ENCODE assay signal across 25 cellular contexts in genomic region chr17:79591695-79592094, GRCh38. TPM values are rescaled to one million over a fixed set of nuclear protein-coding genes. Genes with fewer than 3 reads are reported as not detected.
A peak's percentile ranks its signal among the peaks of the same experiment; 100 is the strongest.
DNase-seq lines count a peak whose midpoint lies in the region; ATAC-seq and TF ChIP-seq lines count a peak whose summit lies in the region.
"Had no signal": no experiment of that assay in that cellular context is flagged by ENCODE, and none has a peak within 500 bp of the region (broad histone marks: within the 10 kb centered on the region; RNA-seq: fewer than 3 reads in every experiment).

No MANE protein-coding gene starts in this region.

- H3K9me3 Mint-ChIP-seq in glutamatergic neuron (ENCODE audit: unreplicated experiment) = peaks cover 14% of the 10 kb centered on the region
- H3K9me3 Mint-ChIP-seq: CD4-positive, alpha-beta memory T cell had no signal

- H2AFZ ChIP-seq in osteoblast (ENCODE audit: low read length) (no peak overlapping the region), MM.1S (ENCODE audit: low read length) (no peak overlapping the region)

- CTCF ChIA-PET in HEK293 (lab: Yijun Ruan, JAX) = no interaction called here

- H3K4me2 ChIP-seq in osteoblast (ENCODE audit: insufficient read depth, low read length) (no peak overlapping the region), MM.1S (ENCODE audit: low read depth, low read length) (no peak overlapping the region)
- H3K4me2 ChIP-seq: A549 had no signal

- intact Hi-C loops in Right ventricle myocardium inferior (cut with DNase I) = no loop called here
- intact Hi-C loops in right cardiac atrium (cut with DNase I) = loop anchor here in 1 of 4 donors (10.0 kb wide), 1 partner anchor 63 kb away; no protein-coding TSS in a partner anchor

- H3K27me3 ChIP-seq in right cardiac atrium (ENCODE audit: control insufficient read depth, insufficient read depth) (no peaks in the 10 kb centered on the region), osteoblast (ENCODE audit: insufficient read depth, low read length) (peaks cover 8% of the 10 kb centered on the region), MM.1S (replicated peaks; ENCODE audit: insufficient read depth, low read length) (peaks cover 99% of the 10 kb centered on the region)

- peak overlapping the region; percentile 7 for H3K27ac Mint-ChIP-seq in glutamatergic neuron (ENCODE audit: unreplicated experiment)
- H3K27ac Mint-ChIP-seq: CD4-positive, alpha-beta memory T cell had no signal

- DNase-seq in Right ventricle myocardium inferior (ENCODE audit: missing footprints) (peak; percentile 13), right cardiac atrium (no peak), glutamatergic neuron (no peak), osteoblast (ENCODE audit: insufficient read length, low spot score, missing footprints) (peak; percentile 22), MM.1S (no peak), middle frontal gyrus (ENCODE audit: extremely low spot score, low spot score) (no peak), MV-4-11 (lab: John Stamatoyannopoulos, UW) (no peak)
- DNase-seq: 8988T; ACHN; AML-193; BE2C; C1 segment of cervical spinal cord; Calu3; CD4-positive, alpha-beta memory T cell; COR-L47; DMS53; DMS79 treated with DMSO at 0.1 percent for 48 hours; GF-D8; GOT3; H7; HCEC 1CT had no signal

- H3K27ac ChIP-seq in right cardiac atrium (ENCODE audit: low read length) (no peak overlapping the region), HEK293 (ENCODE audit: extremely low read depth, low read depth, low read length) (no peak overlapping the region), osteoblast (ENCODE audit: low read depth, low read length) (no peak overlapping the region), MM.1S (ENCODE audit: low read length) (no peak overlapping the region)
- H3K27ac ChIP-seq: A549 had no signal

- POLR2A ChIA-PET in HEK293 (lab: Yijun Ruan, JAX) = no interaction called here

- ATAC-seq in Right ventricle myocardium inferior (no peak), right cardiac atrium (no peak)
- ATAC-seq: A549 had no signal

- no peaks in the 10 kb centered on the region for H3K9me2 ChIP-seq in MM.1S (replicated peaks; ENCODE audit: insufficient read depth, low read length)

- WGBS in right cardiac atrium = 61% methylated on average over 6 of the region's 6 CpGs

- H3K79me2 ChIP-seq in osteoblast (ENCODE audit: insufficient read depth, low read length) = no peaks in the 10 kb centered on the region
- H3K79me2 ChIP-seq in MM.1S (ENCODE audit: low read length) = no peaks in the 10 kb centered on the region

- H3K4me1 ChIP-seq in right cardiac atrium (ENCODE audit: control insufficient read depth, insufficient read depth, low read length) (no peaks in the 10 kb centered on the region), HEK293 (ENCODE audit: control insufficient read depth, insufficient read depth, low read length) (no peaks in the 10 kb centered on the region), osteoblast (ENCODE audit: insufficient read depth, low read length) (no peaks in the 10 kb centered on the region), MM.1S (ENCODE audit: low read length) (no peaks in the 10 kb centered on the region)
- H3K4me1 ChIP-seq: BE2C had no signal

- H3K9ac ChIP-seq in MM.1S (ENCODE audit: low read length) = no peak overlapping the region

- H3K4me3 ChIP-seq in right cardiac atrium (ENCODE audit: low read length) = no peak overlapping the region
- H3K4me3 ChIP-seq in HEK293 (ENCODE audit: low read depth, low read length) = no peak overlapping the region
- H3K4me3 ChIP-seq in osteoblast (ENCODE audit: insufficient read depth, low read length) = no peak overlapping the region
- no peak overlapping the region for H3K4me3 ChIP-seq in MM.1S (ENCODE audit: low read length)
- H3K4me3 ChIP-seq: A549 had no signal

- peaks cover 15% of the 10 kb centered on the region for H3K27me3 Mint-ChIP-seq in glutamatergic neuron (ENCODE audit: unreplicated experiment)

- H3K9me3 ChIP-seq in right cardiac atrium (ENCODE audit: control insufficient read depth, low read length) (no peaks in the 10 kb centered on the region), HEK293 (ENCODE audit: control insufficient read depth, insufficient read depth, low read depth, low read length) (no peaks in the 10 kb centered on the region), osteoblast (ENCODE audit: low read depth, low read length) (no peaks in the 10 kb centered on the region), MM.1S (replicated peaks; ENCODE audit: insufficient read depth, low read length) (no peaks in the 10 kb centered on the region)
- H3K9me3 ChIP-seq: A549, BE2C had no signal

- no peaks in the 10 kb centered on the region for H4K20me1 ChIP-seq in osteoblast (ENCODE audit: insufficient read depth, low read length)
- H4K20me1 ChIP-seq in MM.1S (ENCODE audit: insufficient read depth, low read length) = no peaks in the 10 kb centered on the region

- H3K36me3 ChIP-seq in HEK293 (ENCODE audit: control insufficient read depth in 2 of 2, insufficient read depth in 1 of 2, low read length in 2 of 2) = no peaks in the 10 kb centered on the region
- H3K36me3 ChIP-seq in osteoblast (ENCODE audit: insufficient read depth, low read length) = no peaks in the 10 kb centered on the region
- no peaks in the 10 kb centered on the region for H3K36me3 ChIP-seq in MM.1S (replicated peaks; ENCODE audit: insufficient read depth, low read length)
- H3K36me3 ChIP-seq: BE2C had no signal

- TF ChIP-seq CTCF in HEK293 (tag by site-specific recombination; IDR thresholded peaks at IDR 0.05) (no peak), glutamatergic neuron (IDR thresholded peaks at IDR 0.05; ENCODE audit: partially characterized antibody, unreplicated experiment) (no peak), osteoblast (IDR thresholded peaks at IDR 0.05; ENCODE audit: extremely low read depth, low read depth, low read length) (no peak), MM.1S (IDR thresholded peaks at IDR 0.05; ENCODE audit: low read length) (no peak)

- H3K4me3 Mint-ChIP-seq in glutamatergic neuron (ENCODE audit: unreplicated experiment) = no peak overlapping the region
- H3K4me3 Mint-ChIP-seq: CD4-positive, alpha-beta memory T cell had no signal

- no peaks in the 10 kb centered on the region for H3F3A ChIP-seq in MM.1S (ENCODE audit: insufficient read depth, low read length)

- no peaks in the 10 kb centered on the region for H3K36me3 Mint-ChIP-seq in glutamatergic neuron (ENCODE audit: unreplicated experiment)
- H3K36me3 Mint-ChIP-seq: CD4-positive, alpha-beta memory T cell had no signal

- peaks cover 58% of the 10 kb centered on the region for H3K4me1 Mint-ChIP-seq in glutamatergic neuron (ENCODE audit: low read depth, unreplicated experiment)
- H3K4me1 Mint-ChIP-seq: CD4-positive, alpha-beta memory T cell had no signal

TF ChIP-seq in HEK293, 187 proteins besides CTCF, POLR2A, EP300 and RAD21:
- TF ChIP-seq ZNF174 (tag by site-specific recombination; IDR thresholded peaks at IDR 0.05) = no peak
- no peak for TF ChIP-seq ZNF560 (tag by site-specific recombination; IDR thresholded peaks at IDR 0.05; ENCODE audit: borderline replicate concordance)
- no peak for TF ChIP-seq ZNF791 (tag by site-specific recombination; IDR thresholded peaks at IDR 0.05)
- TF ChIP-seq ZNF513 (tag by site-specific recombination; IDR thresholded peaks at IDR 0.05) = no peak
- no peak for TF ChIP-seq ZNF146 (tag by site-specific recombination; IDR thresholded peaks at IDR 0.05)
- peak; percentile 26; the same call in 1 of the 2 replicates for TF ChIP-seq KLF1 (tag by site-specific recombination; IDR thresholded peaks at IDR 0.05)
- TF ChIP-seq ZFHX2 (tag by site-specific recombination; conservative IDR thresholded peaks at IDR 0.05) = peak; percentile 36; the same call in 1 of the 2 replicates
- no peak for TF ChIP-seq ZNF37A (tag by site-specific recombination; IDR thresholded peaks at IDR 0.05)
- no peak for TF ChIP-seq ZNF416 (tag by site-specific recombination; IDR thresholded peaks at IDR 0.05)
- TF ChIP-seq ZNF292 (tag by site-specific recombination; IDR thresholded peaks at IDR 0.05; ENCODE audit: borderline replicate concordance, low read depth) = no peak

RNA-seq across cellular contexts. Expression of gene RBFOX3, which starts 19.2 kb away (rescaled TPM):
- total RNA-seq in Right ventricle myocardium inferior = not detected
- total RNA-seq in right cardiac atrium = not detected
- 0.05 TPM for polyA plus RNA-seq in right cardiac atrium
- 110 TPM for total RNA-seq in glutamatergic neuron (ENCODE audit: unreplicated experiment)
- not detected in 2 replicates for total RNA-seq in osteoblast
- total RNA-seq: Calu3; CD4-positive, alpha-beta memory T cell; Daoy; G401 had no signal

Comparison
In these comparisons a context has a peak if more than half of its experiments do, and no peak if none do; other contexts are left out.
1. DNase-seq: peak in Right ventricle myocardium inferior (single experiment) and osteoblast (single experiment); none in right cardiac atrium (0 of 3), glutamatergic neuron (single experiment), MM.1S (single experiment), middle frontal gyrus (single experiment) and MV-4-11 (single experiment).
2. RNA of gene RBFOX3, which starts 19.2 kb away (total RNA-seq): 110 TPM in glutamatergic neuron (single experiment); not detected in Right ventricle myocardium inferior (single experiment), not detected in right cardiac atrium and not detected in osteoblast; every median in the first group is over 100 times any median in the second.